ENCODE assay signal across 8 cellular contexts in genomic region chr14:50859296-50859624, GRCh38. TPM values are rescaled to one million over a fixed set of nuclear protein-coding genes. Genes with fewer than 3 reads are reported as not detected.
DNase-seq lines count a peak whose midpoint lies in the region; ATAC-seq and TF ChIP-seq lines count a peak whose summit lies in the region.

No MANE protein-coding gene starts in this region.

- no peak for TF ChIP-seq CTCF in DND-41 (IDR thresholded peaks at IDR 0.05; ENCODE audit: borderline replicate concordance, extremely low read depth, low read length, poor library complexity, severe bottlenecking)
- TF ChIP-seq CTCF in choroid plexus epithelial cell (conservative IDR thresholded peaks at IDR 0.05; ENCODE audit: low read depth, low read length) = no peak

- H3K4me3 ChIP-seq in DND-41 (ENCODE audit: low read depth in 1 of 2, low read length in 2 of 2) (no peak overlapping the region), choroid plexus epithelial cell (ENCODE audit: low read depth, low read length) (peak overlapping the region; percentile 60)

- in situ Hi-C loops in KBM-7 (cut with MboI; ENCODE audit: low pct_unique_long_range_greater_than_20kb, low sequenced_read_pairs) = no loop called here

- DNase-seq in DND-41 (no peak), choroid plexus epithelial cell (ENCODE audit: low read depth) (no peak), pons (ENCODE audit: low spot score) (peak; percentile 24), KBM-7 (no peak), HPDE6-E6E7 (ENCODE audit: extremely low spot score) (no peak)

- no peaks in the 10 kb centered on the region for H3K79me2 ChIP-seq in DND-41 (ENCODE audit: insufficient read depth, low read length)

- H4K20me1 ChIP-seq in DND-41 (ENCODE audit: insufficient read depth, low read length) = no peaks in the 10 kb centered on the region

- H3K4me1 ChIP-seq in DND-41 (ENCODE audit: insufficient read depth, low read length) = peaks cover 23% of the 10 kb centered on the region

- H3K27me3 ChIP-seq in DND-41 (ENCODE audit: insufficient read depth, low read length, poor library complexity) = no peaks in the 10 kb centered on the region

- H3K9me3 ChIP-seq in DND-41 (ENCODE audit: insufficient read depth, low read length, severe bottlenecking) = no peaks in the 10 kb centered on the region

- no peak overlapping the region for H3K9ac ChIP-seq in DND-41 (ENCODE audit: low read depth, low read length)

- ATAC-seq in DND-41 (ENCODE audit: insufficient read depth, low read depth) (0 out of 3 replicates have a peak, but pooled peaks have one; percentile 4), HG03558 (IDR thresholded peaks at IDR 0.05; ENCODE audit: extremely low read depth, unreplicated experiment) (peak; percentile 11), HG02938 (IDR thresholded peaks at IDR 0.05; ENCODE audit: unreplicated experiment) (no peak), esophagus mucosa (no peak)

- no peaks in the 10 kb centered on the region for H3K36me3 ChIP-seq in DND-41 (ENCODE audit: insufficient read depth, low read length)

- H3K27ac ChIP-seq in DND-41 (ENCODE audit: low read length) = no peak overlapping the region

- H3K4me2 ChIP-seq in DND-41 (ENCODE audit: insufficient read depth, low read length) = peak overlapping the region; percentile 72

- peak overlapping the region; percentile 99 for H2AFZ ChIP-seq in DND-41 (ENCODE audit: low read depth, low read length)

RNA-seq across cellular contexts. Expression of gene ABHD12B, which starts 12.6 kb away (rescaled TPM):
- 0.32 TPM for total RNA-seq in esophagus mucosa

RNA-seq across cellular contexts. Expression of gene NIN, which starts 28.3 kb away (rescaled TPM):
- total RNA-seq in esophagus mucosa = 31.9 TPM

Comparison
In these comparisons a context has a peak if more than half of its experiments do, and no peak if none do; other contexts are left out.
1. ATAC-seq: peak in DND-41 (single experiment) and HG03558 (single experiment); none in HG02938 (single experiment) and esophagus mucosa (single experiment).